Comparison of ENCODE assay signal across 12 cellular contexts in genomic region chr22:45462034-45462655, GRCh38.
A peak's percentile ranks its signal among the peaks of the same experiment; 100 is the strongest.
DNase-seq lines count a peak whose midpoint lies in the region; ATAC-seq and TF ChIP-seq lines count a peak whose summit lies in the region.
"Had no signal": no experiment of that assay in that cellular context is flagged by ENCODE, and none has a peak within 500 bp of the region (broad histone marks: within the 10 kb centered on the region; RNA-seq: fewer than 3 reads in every experiment).

No MANE protein-coding gene starts in this region.

- DNase-seq in GM12864 (ENCODE audit: low read depth) (no peak), HL-60 (ENCODE audit: low read depth in 1 of 2, low spot score in 1 of 2) (peak in 1 of 2 experiments; percentile 7), SHP77 (lab: John Stamatoyannopoulos, UW) (peak; percentile 33 to 49), iPS-NIHi11 (ENCODE audit: low spot score) (peak; percentile 71), amygdala (lab: John Stamatoyannopoulos, UW) (no peak), SW 1271 (lab: John Stamatoyannopoulos, UW) (no peak)
- DNase-seq: activated naive CD8-positive, alpha-beta T cell treated with anti-CD3 and anti-CD28 coated beads, Interleukin-2, amount 50 U/mL, for 24 hours; left ventricle myocardium superior; MG63; nucleus accumbens had no signal

- H3K4me3 ChIP-seq in GM12864 (ENCODE audit: low read depth, low read length) (no peak overlapping the region), HL-60 (replicated peaks; ENCODE audit: insufficient read depth, low read length) (no peak overlapping the region)
- H3K4me3 ChIP-seq: MG63 had no signal

- no peak for ATAC-seq in HG03159 (IDR thresholded peaks at IDR 0.05; ENCODE audit: unreplicated experiment)
- no peak for ATAC-seq in GM21576 (IDR thresholded peaks at IDR 0.05; ENCODE audit: unreplicated experiment)
- ATAC-seq: activated naive CD8-positive, alpha-beta T cell treated with anti-CD3 and anti-CD28 coated beads, Interleukin-2, amount 50 U/mL, for 24 hours; left ventricle myocardium superior had no signal

- TF ChIP-seq CTCF in GM12864 (IDR thresholded peaks at IDR 0.05; ENCODE audit: low read depth, low read length, missing control alignments) (peak; percentile 49), HL-60 (IDR thresholded peaks at IDR 0.05; ENCODE audit: insufficient read depth, low read length) (peak; percentile 10)

- H3K27ac ChIP-seq in HL-60 (replicated peaks) = no peak overlapping the region

- H3K27me3 ChIP-seq in HL-60 (ENCODE audit: insufficient read depth, poor library complexity, severe bottlenecking) = no peaks in the 10 kb centered on the region
- H3K27me3 ChIP-seq: MG63 had no signal

Comparison
In these comparisons a context has a peak if more than half of its experiments do, and no peak if none do; other contexts are left out.
1. DNase-seq: peak in SHP77 (2 of 2) and iPS-NIHi11 (single experiment); none in GM12864 (single experiment), amygdala (0 of 56) and SW 1271 (0 of 2).